In genomic region chr12:46357438-46358324, GRCh38 we compare ENCODE assay signal across 9 cellular contexts. TPM values are rescaled to one million over a fixed set of nuclear protein-coding genes. Genes with fewer than 3 reads are reported as not detected.
A peak's percentile ranks its signal among the peaks of the same experiment; 100 is the strongest.
DNase-seq lines count a peak whose midpoint lies in the region; ATAC-seq and TF ChIP-seq lines count a peak whose summit lies in the region.
"Had no signal": no experiment of that assay in that cellular context is flagged by ENCODE, and none has a peak within 500 bp of the region (broad histone marks: within the 10 kb centered on the region; RNA-seq: fewer than 3 reads in every experiment).

No MANE protein-coding gene starts in this region.

- no peaks in the 10 kb centered on the region for H3K27me3 ChIP-seq in CD4-positive, CD25-positive, alpha-beta regulatory T cell (ENCODE audit: control insufficient read depth, insufficient read depth, low read length)
- no peaks in the 10 kb centered on the region for H3K27me3 ChIP-seq in HCT116 (ENCODE audit: insufficient read depth, low read length)
- H3K27me3 ChIP-seq: ascending aorta had no signal

- no peaks in the 10 kb centered on the region for H3K9me2 ChIP-seq in HCT116 (ENCODE audit: insufficient read depth)

- H3K9ac ChIP-seq in HCT116 (ENCODE audit: low read length), result no peak overlapping the region

- H3K27ac ChIP-seq in CD4-positive, CD25-positive, alpha-beta regulatory T cell (ENCODE audit: insufficient read depth, low read length, poor library complexity, severe bottlenecking), result no peak overlapping the region
- peak overlapping the region; percentile 24 for H3K27ac ChIP-seq in HCT116 (ENCODE audit: low read depth, low read length)

- POLR2A ChIA-PET in HCT116 (lab: Charles Lee), result interaction anchor here (0.8 to 4.3 kb wide), 4 partner anchors 11 to 191 kb away, joined by 3 to 82 read pairs (median 5); partner anchors contain the start of gene SLC38A1

- H3K4me3 Mint-ChIP-seq in CD4-positive, CD25-positive, alpha-beta regulatory T cell, result peak overlapping the region in 1 of 4 donors; percentile 17

- intact Hi-C loops in HCT116 (cut with micrococcal nuclease), result loop anchor here (5.0 kb wide), 5 partner anchors 90 to 365 kb away; partner anchors contain the start of genes SCAF11 and SLC38A1

- peaks cover 36% of the 10 kb centered on the region for H3K36me3 Mint-ChIP-seq in CD4-positive, CD25-positive, alpha-beta regulatory T cell

- H3K4me3 ChIP-seq in CD4-positive, CD25-positive, alpha-beta regulatory T cell (ENCODE audit: low read depth, low read length), result no peak overlapping the region
- H3K4me3 ChIP-seq in HCT116 (replicated peaks in 1 of 2; ENCODE audit: low read depth in 1 of 2, low read length in 2 of 2), result no peak overlapping the region
- H3K4me3 ChIP-seq: ascending aorta had no signal

- H2AFZ ChIP-seq in HCT116 (ENCODE audit: low read depth, low read length, poor library complexity, severe bottlenecking), result no peak overlapping the region

- peaks cover 36% of the 10 kb centered on the region for H4K20me1 ChIP-seq in HCT116 (ENCODE audit: insufficient read depth)

- peak; percentile 22 for TF ChIP-seq RAD21 in HCT116 (IDR thresholded peaks at IDR 0.05; ENCODE audit: low read depth)

- no peaks in the 10 kb centered on the region for H3K27me3 Mint-ChIP-seq in CD4-positive, CD25-positive, alpha-beta regulatory T cell

- peaks cover 23% of the 10 kb centered on the region for H3K79me2 ChIP-seq in HCT116 (ENCODE audit: insufficient read depth, low read length)

- RAD21 ChIA-PET in HCT116 (lab: Charles Lee; ENCODE audit: low non-redundant PET in 1 of 2, low total read pairs in 2 of 2, uncharacterized antibody in 2 of 2, unreplicated experiment in 2 of 2), result interaction anchor here in 1 of 2 experiments (0.5 kb wide), 1 partner anchor 577 kb away, joined by 3 read pairs; no protein-coding TSS in a partner anchor

- DNase-seq in CD4-positive, CD25-positive, alpha-beta regulatory T cell, result peak in 1 of 3 donors; percentile 22
- peak; percentile 84 for DNase-seq in HCT116 (ENCODE audit: low read depth, low spot score)
- peak; percentile 93 for DNase-seq in amniotic epithelial cell (ENCODE audit: low read depth)
- no peak for DNase-seq in left lobe of liver (ENCODE audit: low spot score)
- no peak for DNase-seq in stimulated activated CD8-positive, alpha-beta memory T cell treated with anti-CD3 and anti-CD28 coated beads, Interleukin-4, amount 100 ng/mL, for 48 hours
- DNase-seq in activated gamma-delta T cell (lab: John Stamatoyannopoulos, UW), result no peak

- CTCF ChIA-PET in HCT116 (lab: Charles Lee), result interaction anchor here (0.9 kb wide), 1 partner anchor 233 kb away, joined by 3 read pairs; no protein-coding TSS in a partner anchor

- peaks cover 14% of the 10 kb centered on the region for H3K4me1 ChIP-seq in CD4-positive, CD25-positive, alpha-beta regulatory T cell (ENCODE audit: control insufficient read depth, insufficient read depth, low read length, poor library complexity, severe bottlenecking)
- peaks cover 0 to 19% of the 10 kb centered on the region in 2 experiments; a peak in 2 of 4 replicates for H3K4me1 ChIP-seq in HCT116 (ENCODE audit: control insufficient read depth in 1 of 2, insufficient read depth in 2 of 2, low read length in 2 of 2)

- peak in 1 of 2 donors; percentile 18 for ATAC-seq in CD4-positive, CD25-positive, alpha-beta regulatory T cell (ENCODE audit: low read depth in 2 of 2)
- ATAC-seq in HCT116, result peak; percentile 65
- peak; percentile 45 for ATAC-seq in left lobe of liver
- no peak for ATAC-seq in HG02571 (IDR thresholded peaks at IDR 0.05; ENCODE audit: unreplicated experiment)
- no peak for ATAC-seq in GM18861 (IDR thresholded peaks at IDR 0.05; ENCODE audit: unreplicated experiment)

- no peak for TF ChIP-seq CTCF in HCT116 (IDR thresholded peaks at IDR 0.05 in 2 of 3, conservative IDR thresholded peaks at IDR 0.05 in 1 of 3; ENCODE audit: borderline replicate concordance in 1 of 3, insufficient read depth in 1 of 3, low read depth in 2 of 3, low read length in 2 of 3)

- no peaks in the 10 kb centered on the region for H3K9me3 ChIP-seq in CD4-positive, CD25-positive, alpha-beta regulatory T cell (ENCODE audit: control insufficient read depth in 2 of 2, low read length in 2 of 2)
- H3K9me3 ChIP-seq in HCT116 (ENCODE audit: control insufficient read depth in 1 of 2, insufficient read depth in 1 of 2, low read depth in 1 of 2, low read length in 2 of 2), result no peaks in the 10 kb centered on the region
- H3K9me3 ChIP-seq: ascending aorta had no signal

- H3K27ac Mint-ChIP-seq in CD4-positive, CD25-positive, alpha-beta regulatory T cell, result peak overlapping the region; percentile 5 to 55 (median 33)

- H3K9me3 Mint-ChIP-seq in CD4-positive, CD25-positive, alpha-beta regulatory T cell, result no peaks in the 10 kb centered on the region

- no peak overlapping the region for H3K4me2 ChIP-seq in HCT116 (ENCODE audit: low read length)

- no peak for TF ChIP-seq POLR2A in HCT116 (IDR thresholded peaks at IDR 0.05; ENCODE audit: borderline replicate concordance, extremely low read depth, insufficient read depth, insufficient read length)

- peaks cover 17 to 34% (median 22%) of the 10 kb centered on the region in 4 donors for H3K4me1 Mint-ChIP-seq in CD4-positive, CD25-positive, alpha-beta regulatory T cell

- H3K36me3 ChIP-seq in CD4-positive, CD25-positive, alpha-beta regulatory T cell (ENCODE audit: control insufficient read depth, insufficient read depth, low read length), result peaks cover 40% of the 10 kb centered on the region
- H3K36me3 ChIP-seq in HCT116 (ENCODE audit: control insufficient read depth in 1 of 2, insufficient read depth in 2 of 2, low read length in 2 of 2), result peaks cover 33 to 37% of the 10 kb centered on the region in 2 experiments

- no TSS peak for BruUV-seq in HCT116 (replicated peaks; lab: Mats Ljungman, UMichigan)

TF ChIP-seq in HCT116, 20 proteins besides CTCF, POLR2A, EP300 and RAD21 (continues in another document):
- no peak for TF ChIP-seq EZH2phosphoT487 (IDR thresholded peaks at IDR 0.05; ENCODE audit: borderline replicate concordance)
- TF ChIP-seq, protein P1, sequence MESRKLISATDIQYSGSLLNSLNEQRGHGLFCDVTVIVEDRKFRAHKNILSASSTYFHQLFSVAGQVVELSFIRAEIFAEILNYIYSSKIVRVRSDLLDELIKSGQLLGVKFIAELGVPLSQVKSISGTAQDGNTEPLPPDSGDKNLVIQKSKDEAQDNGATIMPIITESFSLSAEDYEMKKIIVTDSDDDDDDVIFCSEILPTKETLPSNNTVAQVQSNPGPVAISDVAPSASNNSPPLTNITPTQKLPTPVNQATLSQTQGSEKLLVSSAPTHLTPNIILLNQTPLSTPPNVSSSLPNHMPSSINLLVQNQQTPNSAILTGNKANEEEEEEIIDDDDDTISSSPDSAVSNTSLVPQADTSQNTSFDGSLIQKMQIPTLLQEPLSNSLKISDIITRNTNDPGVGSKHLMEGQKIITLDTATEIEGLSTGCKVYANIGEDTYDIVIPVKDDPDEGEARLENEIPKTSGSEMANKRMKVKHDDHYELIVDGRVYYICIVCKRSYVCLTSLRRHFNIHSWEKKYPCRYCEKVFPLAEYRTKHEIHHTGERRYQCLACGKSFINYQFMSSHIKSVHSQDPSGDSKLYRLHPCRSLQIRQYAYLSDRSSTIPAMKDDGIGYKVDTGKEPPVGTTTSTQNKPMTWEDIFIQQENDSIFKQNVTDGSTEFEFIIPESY (IDR thresholded peaks at IDR 0.05; ENCODE audit: extremely low read depth, insufficient replicate concordance, low read length), result peak; percentile 8
- TF ChIP-seq, protein P2, sequence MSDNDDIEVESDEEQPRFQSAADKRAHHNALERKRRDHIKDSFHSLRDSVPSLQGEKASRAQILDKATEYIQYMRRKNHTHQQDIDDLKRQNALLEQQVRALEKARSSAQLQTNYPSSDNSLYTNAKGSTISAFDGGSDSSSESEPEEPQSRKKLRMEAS (IDR thresholded peaks at IDR 0.05), result peak; percentile 48
- TF ChIP-seq POLR2AphosphoS5 (IDR thresholded peaks at IDR 0.05; ENCODE audit: low read depth, low read length), result peak; percentile 91
- TF ChIP-seq TCF7L2 (IDR thresholded peaks at IDR 0.05; ENCODE audit: borderline replicate concordance, extremely low read depth, insufficient read depth, insufficient read length), result no peak
- peak; percentile 32 for TF ChIP-seq ELF1 (IDR thresholded peaks at IDR 0.05; ENCODE audit: borderline replicate concordance, low read depth)
- no peak for TF ChIP-seq YY1 (IDR thresholded peaks at IDR 0.05; ENCODE audit: extremely low read depth, insufficient replicate concordance, low read depth, low read length)
- peak; percentile 86 for TF ChIP-seq SIN3A (IDR thresholded peaks at IDR 0.05; ENCODE audit: low read depth)
- TF ChIP-seq SRF (IDR thresholded peaks at IDR 0.05; ENCODE audit: low read depth), result peak; percentile 59; the same call in 1 of the 2 replicates
- TF ChIP-seq CEBPB (IDR thresholded peaks at IDR 0.05; ENCODE audit: low read depth), result peak; percentile 62
- TF ChIP-seq, protein P3, sequence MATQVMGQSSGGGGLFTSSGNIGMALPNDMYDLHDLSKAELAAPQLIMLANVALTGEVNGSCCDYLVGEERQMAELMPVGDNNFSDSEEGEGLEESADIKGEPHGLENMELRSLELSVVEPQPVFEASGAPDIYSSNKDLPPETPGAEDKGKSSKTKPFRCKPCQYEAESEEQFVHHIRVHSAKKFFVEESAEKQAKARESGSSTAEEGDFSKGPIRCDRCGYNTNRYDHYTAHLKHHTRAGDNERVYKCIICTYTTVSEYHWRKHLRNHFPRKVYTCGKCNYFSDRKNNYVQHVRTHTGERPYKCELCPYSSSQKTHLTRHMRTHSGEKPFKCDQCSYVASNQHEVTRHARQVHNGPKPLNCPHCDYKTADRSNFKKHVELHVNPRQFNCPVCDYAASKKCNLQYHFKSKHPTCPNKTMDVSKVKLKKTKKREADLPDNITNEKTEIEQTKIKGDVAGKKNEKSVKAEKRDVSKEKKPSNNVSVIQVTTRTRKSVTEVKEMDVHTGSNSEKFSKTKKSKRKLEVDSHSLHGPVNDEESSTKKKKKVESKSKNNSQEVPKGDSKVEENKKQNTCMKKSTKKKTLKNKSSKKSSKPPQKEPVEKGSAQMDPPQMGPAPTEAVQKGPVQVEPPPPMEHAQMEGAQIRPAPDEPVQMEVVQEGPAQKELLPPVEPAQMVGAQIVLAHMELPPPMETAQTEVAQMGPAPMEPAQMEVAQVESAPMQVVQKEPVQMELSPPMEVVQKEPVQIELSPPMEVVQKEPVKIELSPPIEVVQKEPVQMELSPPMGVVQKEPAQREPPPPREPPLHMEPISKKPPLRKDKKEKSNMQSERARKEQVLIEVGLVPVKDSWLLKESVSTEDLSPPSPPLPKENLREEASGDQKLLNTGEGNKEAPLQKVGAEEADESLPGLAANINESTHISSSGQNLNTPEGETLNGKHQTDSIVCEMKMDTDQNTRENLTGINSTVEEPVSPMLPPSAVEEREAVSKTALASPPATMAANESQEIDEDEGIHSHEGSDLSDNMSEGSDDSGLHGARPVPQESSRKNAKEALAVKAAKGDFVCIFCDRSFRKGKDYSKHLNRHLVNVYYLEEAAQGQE (IDR thresholded peaks at IDR 0.05; ENCODE audit: low read depth), result no peak
- no peak for TF ChIP-seq EZH2 (IDR thresholded peaks at IDR 0.05)

RNA-seq across cellular contexts. Expression of gene SLC38A2, which starts 14.9 kb away (rescaled TPM):
- 186 TPM for total RNA-seq in CD4-positive, CD25-positive, alpha-beta regulatory T cell
- polyA plus RNA-seq in CD4-positive, CD25-positive, alpha-beta regulatory T cell, result 100 to 1,000 TPM in 1 of 4 donors, 10 to 100 TPM in 3; 53.0 to 110 (median 80.1) TPM
- total RNA-seq in HCT116 (2021; ENCODE audit: unreplicated experiment), result 1,049 TPM
- polyA plus RNA-seq in HCT116 (2012), result 307 and 350 TPM in 2 replicates
- total RNA-seq in left lobe of liver, result 82.2 TPM

Comparison
In these comparisons a context has a peak if more than half of its experiments do, and no peak if none do; other contexts are left out.
1. ATAC-seq: peak in HCT116 (single experiment) and left lobe of liver (single experiment); none in HG02571 (single experiment) and GM18861 (single experiment).
2. DNase-seq: peak in HCT116 (single experiment) and amniotic epithelial cell (single experiment); none in left lobe of liver (single experiment), stimulated activated CD8-positive, alpha-beta memory T cell treated with anti-CD3 and anti-CD28 coated beads, Interleukin-4, amount 100 ng/mL, for 48 hours (single experiment) and activated gamma-delta T cell (single experiment).